In the genomic region with DNA sequence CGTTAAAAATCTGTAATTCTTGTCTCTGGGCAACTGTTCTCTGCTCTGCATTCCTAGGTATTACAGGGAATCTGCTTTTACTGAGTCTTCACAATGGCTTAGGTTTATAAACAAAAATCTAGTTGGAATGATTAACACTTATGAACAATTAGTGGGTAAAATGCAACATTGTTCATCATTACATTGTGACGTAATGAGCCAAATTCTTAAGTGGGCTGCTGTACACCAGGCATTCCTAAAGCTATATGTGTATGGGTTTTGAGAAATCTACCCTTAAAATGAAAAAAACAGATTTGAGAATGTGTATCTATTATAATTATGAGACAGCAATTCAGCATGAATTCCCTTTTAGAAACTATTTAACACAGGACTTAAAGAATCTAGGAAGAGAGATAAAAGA, we compare ENCODE assay signal across 33 cellular contexts. TPM values are rescaled to one million over a fixed set of nuclear protein-coding genes. Genes with fewer than 3 reads are reported as not detected.
"Had no signal": no experiment of that assay in that cellular context is flagged by ENCODE, and none has a peak within 500 bp of the region (broad histone marks: within the 10 kb centered on the region; RNA-seq: fewer than 3 reads in every experiment).

No MANE protein-coding gene starts in this region.

- H3K9me3 ChIP-seq: adrenal gland had no signal

- H3K27ac ChIP-seq: adrenal gland, ascending aorta, cardiac muscle cell, VCaP had no signal

- H3K4me3 ChIP-seq: adrenal gland, ascending aorta, cardiac muscle cell had no signal

- H3K27me3 ChIP-seq: adrenal gland, ascending aorta, cardiac muscle cell had no signal

- DNase-seq: activated B cell treated with CpG ODN at 0.5 μM for 24 hours; activated CD4-positive, alpha-beta memory T cell treated with anti-CD3 and anti-CD28 coated beads for 36 hours; activated CD4-positive, alpha-beta T cell treated with anti-CD3 and anti-CD28 coated beads for 4 hours; activated CD4-positive, alpha-beta T cell treated with anti-CD3 and anti-CD28 coated beads, Interleukin-2, amount 10 ng/mL, durations not matched to agents 24 days and 14 days; activated CD4-positive, alpha-beta T cell treated with anti-CD3 and anti-CD28 coated beads, Interleukin-2, amount 50 U/mL, for 1 hour; activated CD4-positive, alpha-beta T cell treated with anti-CD3 and anti-CD28 coated beads, Interleukin-2, amount 50 U/mL, for 4 hours; activated CD4-positive, CD25-positive, alpha-beta regulatory T cell treated with anti-CD3 and anti-CD28 coated beads, Interleukin-2, amount 50 U/mL, for 72 hours; activated CD8-positive, alpha-beta memory T cell treated with anti-CD3 and anti-CD28 coated beads, Interleukin-2, amount 50 U/mL, for 4 hours; activated CD8-positive, alpha-beta T cell treated with anti-CD3 and anti-CD28 coated beads for 36 hours; activated effector memory CD4-positive, alpha-beta T cell treated with anti-CD3 and anti-CD28 coated beads, Interleukin-2, amount 50 U/mL, for 16 hours; activated gamma-delta T cell treated with Interleukin-2 at 50 U/mL for 16 hours; activated naive CD4-positive, alpha-beta T cell; activated naive CD4-positive, alpha-beta T cell treated with anti-CD3 and anti-CD28 coated beads for 36 hours; activated naive CD4-positive, alpha-beta T cell treated with anti-CD3 and anti-CD28 coated beads, Interleukin-2, amount 50 U/mL, for 16 hours; activated naive CD8-positive, alpha-beta T cell treated with anti-CD3 and anti-CD28 coated beads for 36 hours; activated T-cell treated with anti-CD3 and anti-CD28 coated beads for 4 hours; activated T-cell treated with anti-CD3 and anti-CD28 coated beads, Interleukin-2, amount 50 U/mL, for 1 hour; activated T-cell treated with anti-CD3 and anti-CD28 coated beads, Interleukin-2, amount 50 U/mL, for 4 hours; activated T-cell treated with anti-CD3 and anti-CD28 coated beads, Interleukin-2, amount 50 U/mL, for 72 hours; adrenal gland; amygdala; anterior cingulate cortex; caudate nucleus; cerebellar nuclear complex; T-helper 2 cell; T-helper 9 cell had no signal

- H3K36me3 ChIP-seq: adrenal gland, ascending aorta, cardiac muscle cell had no signal

- H3K4me1 ChIP-seq: adrenal gland, ascending aorta had no signal

- ATAC-seq: activated CD8-positive, alpha-beta T cell treated with anti-CD3 and anti-CD28 coated beads for 36 hours; activated naive CD4-positive, alpha-beta T cell treated with anti-CD3 and anti-CD28 coated beads, Interleukin-2, amount 50 U/mL, for 72 hours; activated T-cell treated with anti-CD3 and anti-CD28 coated beads, Interleukin-2, amount 50 U/mL, for 4 hours; activated T-cell treated with anti-CD3 and anti-CD28 coated beads, Interleukin-2, amount 50 U/mL, for 72 hours; activated T-helper 17 cell treated with anti-CD3 and anti-CD28 coated beads, Interleukin-2, amount 50 U/mL, for 72 hours had no signal

RNA-seq across cellular contexts. Expression of a gene that starts 41.5 kb away (rescaled TPM):
- total RNA-seq: activated B cell treated with CpG ODN at 0.5 μM for 24 hours; activated CD4-positive, alpha-beta memory T cell treated with anti-CD3 and anti-CD28 coated beads for 36 hours; activated CD4-positive, alpha-beta T cell treated with anti-CD3 and anti-CD28 coated beads, Interleukin-2, amount 10 ng/mL, durations not matched to agents 24 days and 14 days; activated CD8-positive, alpha-beta memory T cell treated with anti-CD3 and anti-CD28 coated beads for 36 hours; activated CD8-positive, alpha-beta T cell treated with anti-CD3 and anti-CD28 coated beads for 36 hours; activated naive CD4-positive, alpha-beta T cell treated with anti-CD3 and anti-CD28 coated beads for 36 hours; activated naive CD4-positive, alpha-beta T cell treated with anti-CD3 and anti-CD28 coated beads, Interleukin-2, amount 50 U/mL, for 72 hours; activated naive CD8-positive, alpha-beta T cell treated with anti-CD3 and anti-CD28 coated beads for 36 hours; activated T-cell treated with anti-CD3 and anti-CD28 coated beads, Interleukin-2, amount 50 U/mL, for 4 hours; activated T-cell treated with anti-CD3 and anti-CD28 coated beads, Interleukin-2, amount 50 U/mL, for 72 hours; activated T-helper 1 cell treated with anti-CD3 and anti-CD28 coated beads, Interleukin-12 subunit alpha, Interleukin-12 subunit beta, Interleukin-2, Interleukin-4 antibody, amounts not matched to agents 30 ng/mL and 10 ng/mL and 1 ng/mL, durations not matched to agents 14 hours and 24 hours and 36 hours; activated T-helper 17 cell treated with anti-CD3 and anti-CD28 coated beads, Interleukin-2, amount 50 U/mL, for 72 hours had no signal
